7 cellular contexts compared by ENCODE assay signal in genomic region chrX:56365171-56365570, GRCh38.
DNase-seq lines count a peak whose midpoint lies in the region; ATAC-seq and TF ChIP-seq lines count a peak whose summit lies in the region.
"Not testable (repeated sequence)": the region's sequence is repeated elsewhere in the genome, so short reads cannot be mapped to it uniquely, and the experiment has no call there.

No MANE protein-coding gene starts in this region.

- H3K36me3 ChIP-seq in CD8-positive, alpha-beta memory T cell (ENCODE audit: insufficient read depth, low read length): not testable (repeated sequence)

- peaks cover 29% of the 10 kb centered on the region for H3K4me1 ChIP-seq in CD8-positive, alpha-beta memory T cell (ENCODE audit: insufficient read depth, low read length)

- DNase-seq in CD8-positive, alpha-beta memory T cell: peak in 2 of 5 donors; percentile 15 to 36
- DNase-seq in T-helper 2 cell treated with Interferon-gamma antibody and Interleukin-4, amounts not matched to agents 5 μg/mL and 100 μg/mL, for 36 hours (ENCODE audit: low spot score); activated CD8-positive, alpha-beta T cell treated with anti-CD3 and anti-CD28 coated beads for 36 hours; activated T-helper 1 cell treated with anti-CD3 and anti-CD28 coated beads, Interleukin-12 subunit alpha, Interleukin-12 subunit beta, Interleukin-2, Interleukin-4 antibody, amounts not matched to agents 30 ng/mL and 10 ng/mL and 1 ng/mL, durations not matched to agents 14 hours and 24 hours and 36 hours (ENCODE audit: low spot score); activated naive CD4-positive, alpha-beta T cell treated with anti-CD3 and anti-CD28 coated beads, Interleukin-2, amount 50 U/mL, for 72 hours (ENCODE audit: low spot score in 2 of 2); central memory CD8-positive, alpha-beta T cell (ENCODE audit: low spot score in 2 of 2); natural killer cell treated with Interleukin-12 subunit alpha and Interleukin-12 subunit beta and Interleukin-15 and Interleukin-18, amount 100 ng/mL, for 72 hours (ENCODE audit: low spot score): not testable (repeated sequence)

- H3K27me3 ChIP-seq in CD8-positive, alpha-beta memory T cell (ENCODE audit: insufficient read depth, low read length, poor library complexity, severe bottlenecking): not testable (repeated sequence)

- H3K9me3 Mint-ChIP-seq in CD8-positive, alpha-beta memory T cell; activated CD8-positive, alpha-beta T cell treated with anti-CD3 and anti-CD28 coated beads for 36 hours; activated naive CD4-positive, alpha-beta T cell treated with anti-CD3 and anti-CD28 coated beads, Interleukin-2, amount 50 U/mL, for 72 hours; central memory CD8-positive, alpha-beta T cell; natural killer cell treated with Interleukin-12 subunit alpha and Interleukin-12 subunit beta and Interleukin-15 and Interleukin-18, amount 100 ng/mL, for 72 hours: not testable (repeated sequence)
- H3K9me3 Mint-ChIP-seq in T-helper 2 cell treated with Interferon-gamma antibody and Interleukin-4, amounts not matched to agents 5 μg/mL and 100 μg/mL, for 36 hours: peaks cover 15% of the 10 kb centered on the region
- peaks cover 14% of the 10 kb centered on the region for H3K9me3 Mint-ChIP-seq in activated T-helper 1 cell treated with anti-CD3 and anti-CD28 coated beads, Interleukin-12 subunit alpha, Interleukin-12 subunit beta, Interleukin-2, Interleukin-4 antibody, amounts not matched to agents 30 ng/mL and 10 ng/mL and 1 ng/mL, durations not matched to agents 14 hours and 24 hours and 36 hours

- not testable (repeated sequence) for H3K27ac ChIP-seq in CD8-positive, alpha-beta memory T cell (ENCODE audit: low read depth, low read length)

- intact Hi-C loops in activated CD8-positive, alpha-beta T cell treated with anti-CD3 and anti-CD28 coated beads for 36 hours (cut with micrococcal nuclease): not testable (repeated sequence)
- intact Hi-C loops in activated T-helper 1 cell treated with anti-CD3 and anti-CD28 coated beads, Interleukin-12 subunit alpha, Interleukin-12 subunit beta, Interleukin-2, Interleukin-4 antibody, amounts not matched to agents 30 ng/mL and 10 ng/mL and 1 ng/mL, durations not matched to agents 14 hours and 24 hours and 36 hours (cut with micrococcal nuclease): loop anchor here (1.0 to 5.0 kb wide), 2 partner anchors 198 to 362 kb away; partner anchors contain the start of genes NBDY and UBQLN2

- H3K27me3 Mint-ChIP-seq in CD8-positive, alpha-beta memory T cell; T-helper 2 cell treated with Interferon-gamma antibody and Interleukin-4, amounts not matched to agents 5 μg/mL and 100 μg/mL, for 36 hours (ENCODE audit: low read depth); activated CD8-positive, alpha-beta T cell treated with anti-CD3 and anti-CD28 coated beads for 36 hours; activated T-helper 1 cell treated with anti-CD3 and anti-CD28 coated beads, Interleukin-12 subunit alpha, Interleukin-12 subunit beta, Interleukin-2, Interleukin-4 antibody, amounts not matched to agents 30 ng/mL and 10 ng/mL and 1 ng/mL, durations not matched to agents 14 hours and 24 hours and 36 hours (ENCODE audit: insufficient read depth); central memory CD8-positive, alpha-beta T cell; natural killer cell treated with Interleukin-12 subunit alpha and Interleukin-12 subunit beta and Interleukin-15 and Interleukin-18, amount 100 ng/mL, for 72 hours: not testable (repeated sequence)

- peak overlapping the region; percentile 0 to 86 (median 40) for H3K27ac Mint-ChIP-seq in CD8-positive, alpha-beta memory T cell
- H3K27ac Mint-ChIP-seq in T-helper 2 cell treated with Interferon-gamma antibody and Interleukin-4, amounts not matched to agents 5 μg/mL and 100 μg/mL, for 36 hours: peak overlapping the region; percentile 73
- H3K27ac Mint-ChIP-seq in activated CD8-positive, alpha-beta T cell treated with anti-CD3 and anti-CD28 coated beads for 36 hours: peak overlapping the region; percentile 84
- peak overlapping the region; percentile 69 for H3K27ac Mint-ChIP-seq in activated T-helper 1 cell treated with anti-CD3 and anti-CD28 coated beads, Interleukin-12 subunit alpha, Interleukin-12 subunit beta, Interleukin-2, Interleukin-4 antibody, amounts not matched to agents 30 ng/mL and 10 ng/mL and 1 ng/mL, durations not matched to agents 14 hours and 24 hours and 36 hours
- peak overlapping the region; percentile 67 to 89 for H3K27ac Mint-ChIP-seq in activated naive CD4-positive, alpha-beta T cell treated with anti-CD3 and anti-CD28 coated beads, Interleukin-2, amount 50 U/mL, for 72 hours
- H3K27ac Mint-ChIP-seq in central memory CD8-positive, alpha-beta T cell (ENCODE audit: low read depth): peak overlapping the region; percentile 21
- peak overlapping the region; percentile 13 to 27 for H3K27ac Mint-ChIP-seq in natural killer cell treated with Interleukin-12 subunit alpha and Interleukin-12 subunit beta and Interleukin-15 and Interleukin-18, amount 100 ng/mL, for 72 hours

- CTCF ChIA-PET in CD8-positive, alpha-beta memory T cell (lab: Charles Lee); activated CD8-positive, alpha-beta T cell treated with anti-CD3 and anti-CD28 coated beads for 36 hours (lab: Charles Lee): not testable (repeated sequence)

- H3K4me3 ChIP-seq in CD8-positive, alpha-beta memory T cell (ENCODE audit: low read length): not testable (repeated sequence)

- H3K4me1 Mint-ChIP-seq in CD8-positive, alpha-beta memory T cell: peaks cover 38 to 40% (median 40%) of the 10 kb centered on the region in 3 donors
- H3K4me1 Mint-ChIP-seq in T-helper 2 cell treated with Interferon-gamma antibody and Interleukin-4, amounts not matched to agents 5 μg/mL and 100 μg/mL, for 36 hours (ENCODE audit: low read depth): peaks cover 50% of the 10 kb centered on the region
- peaks cover 44% of the 10 kb centered on the region for H3K4me1 Mint-ChIP-seq in activated CD8-positive, alpha-beta T cell treated with anti-CD3 and anti-CD28 coated beads for 36 hours (ENCODE audit: low read depth)
- H3K4me1 Mint-ChIP-seq in activated T-helper 1 cell treated with anti-CD3 and anti-CD28 coated beads, Interleukin-12 subunit alpha, Interleukin-12 subunit beta, Interleukin-2, Interleukin-4 antibody, amounts not matched to agents 30 ng/mL and 10 ng/mL and 1 ng/mL, durations not matched to agents 14 hours and 24 hours and 36 hours (ENCODE audit: low read depth): peaks cover 59% of the 10 kb centered on the region
- H3K4me1 Mint-ChIP-seq in central memory CD8-positive, alpha-beta T cell: peaks cover 20% of the 10 kb centered on the region
- H3K4me1 Mint-ChIP-seq in natural killer cell treated with Interleukin-12 subunit alpha and Interleukin-12 subunit beta and Interleukin-15 and Interleukin-18, amount 100 ng/mL, for 72 hours (ENCODE audit: low read depth in 2 of 2): peaks cover 15 to 20% of the 10 kb centered on the region in 2 donors

- not testable (repeated sequence) for H3K36me3 Mint-ChIP-seq in CD8-positive, alpha-beta memory T cell; activated CD8-positive, alpha-beta T cell treated with anti-CD3 and anti-CD28 coated beads for 36 hours (ENCODE audit: low read depth); activated T-helper 1 cell treated with anti-CD3 and anti-CD28 coated beads, Interleukin-12 subunit alpha, Interleukin-12 subunit beta, Interleukin-2, Interleukin-4 antibody, amounts not matched to agents 30 ng/mL and 10 ng/mL and 1 ng/mL, durations not matched to agents 14 hours and 24 hours and 36 hours (ENCODE audit: low read depth); activated naive CD4-positive, alpha-beta T cell treated with anti-CD3 and anti-CD28 coated beads, Interleukin-2, amount 50 U/mL, for 72 hours; central memory CD8-positive, alpha-beta T cell (ENCODE audit: insufficient read depth)
- peaks cover 23% of the 10 kb centered on the region for H3K36me3 Mint-ChIP-seq in T-helper 2 cell treated with Interferon-gamma antibody and Interleukin-4, amounts not matched to agents 5 μg/mL and 100 μg/mL, for 36 hours (ENCODE audit: low read depth)
- peaks cover 11% of the 10 kb centered on the region for H3K36me3 Mint-ChIP-seq in natural killer cell treated with Interleukin-12 subunit alpha and Interleukin-12 subunit beta and Interleukin-15 and Interleukin-18, amount 100 ng/mL, for 72 hours

- not testable (repeated sequence) for H3K9me3 ChIP-seq in CD8-positive, alpha-beta memory T cell (ENCODE audit: low read length)

- not testable (repeated sequence) for ATAC-seq in activated CD8-positive, alpha-beta T cell treated with anti-CD3 and anti-CD28 coated beads for 36 hours; activated naive CD4-positive, alpha-beta T cell treated with anti-CD3 and anti-CD28 coated beads, Interleukin-2, amount 50 U/mL, for 72 hours; central memory CD8-positive, alpha-beta T cell (replicated peaks; ENCODE audit: extremely low read depth, poor library complexity, severe bottlenecking); natural killer cell treated with Interleukin-12 subunit alpha and Interleukin-12 subunit beta and Interleukin-15 and Interleukin-18, amount 100 ng/mL, for 72 hours

- H3K4me3 Mint-ChIP-seq in CD8-positive, alpha-beta memory T cell: peak overlapping the region; percentile 24 to 59 (median 51)
- H3K4me3 Mint-ChIP-seq in T-helper 2 cell treated with Interferon-gamma antibody and Interleukin-4, amounts not matched to agents 5 μg/mL and 100 μg/mL, for 36 hours: peak overlapping the region; percentile 72
- peak overlapping the region; percentile 43 for H3K4me3 Mint-ChIP-seq in activated CD8-positive, alpha-beta T cell treated with anti-CD3 and anti-CD28 coated beads for 36 hours
- H3K4me3 Mint-ChIP-seq in activated T-helper 1 cell treated with anti-CD3 and anti-CD28 coated beads, Interleukin-12 subunit alpha, Interleukin-12 subunit beta, Interleukin-2, Interleukin-4 antibody, amounts not matched to agents 30 ng/mL and 10 ng/mL and 1 ng/mL, durations not matched to agents 14 hours and 24 hours and 36 hours: peak overlapping the region; percentile 49
- H3K4me3 Mint-ChIP-seq in central memory CD8-positive, alpha-beta T cell: peak overlapping the region; percentile 14
- H3K4me3 Mint-ChIP-seq in natural killer cell treated with Interleukin-12 subunit alpha and Interleukin-12 subunit beta and Interleukin-15 and Interleukin-18, amount 100 ng/mL, for 72 hours: peak overlapping the region; percentile 35

- not testable (repeated sequence) for TF ChIP-seq CTCF in activated CD8-positive, alpha-beta T cell treated with anti-CD3 and anti-CD28 coated beads for 36 hours (IDR thresholded peaks at IDR 0.05)

- POLR2A ChIA-PET in CD8-positive, alpha-beta memory T cell (lab: Charles Lee); activated CD8-positive, alpha-beta T cell treated with anti-CD3 and anti-CD28 coated beads for 36 hours (lab: Charles Lee): not testable (repeated sequence)

Comparison
In these comparisons a context has a peak if more than half of its experiments do, and no peak if none do; other contexts are left out.
1. H3K27ac Mint-ChIP-seq: peak in every context shown above with its lines; median percentile 84 in activated CD8-positive, alpha-beta T cell treated with anti-CD3 and anti-CD28 coated beads for 36 hours; 78 in activated naive CD4-positive, alpha-beta T cell treated with anti-CD3 and anti-CD28 coated beads, Interleukin-2, amount 50 U/mL, for 72 hours; 73 in T-helper 2 cell treated with Interferon-gamma antibody and Interleukin-4, amounts not matched to agents 5 μg/mL and 100 μg/mL, for 36 hours; 69 in activated T-helper 1 cell treated with anti-CD3 and anti-CD28 coated beads, Interleukin-12 subunit alpha, Interleukin-12 subunit beta, Interleukin-2, Interleukin-4 antibody, amounts not matched to agents 30 ng/mL and 10 ng/mL and 1 ng/mL, durations not matched to agents 14 hours and 24 hours and 36 hours; 40 in CD8-positive, alpha-beta memory T cell; 21 in central memory CD8-positive, alpha-beta T cell; 20 in natural killer cell treated with Interleukin-12 subunit alpha and Interleukin-12 subunit beta and Interleukin-15 and Interleukin-18, amount 100 ng/mL, for 72 hours.
2. H3K4me3 Mint-ChIP-seq: peak in every context shown above with its lines; median percentile 72 in T-helper 2 cell treated with Interferon-gamma antibody and Interleukin-4, amounts not matched to agents 5 μg/mL and 100 μg/mL, for 36 hours; 51 in CD8-positive, alpha-beta memory T cell; 49 in activated T-helper 1 cell treated with anti-CD3 and anti-CD28 coated beads, Interleukin-12 subunit alpha, Interleukin-12 subunit beta, Interleukin-2, Interleukin-4 antibody, amounts not matched to agents 30 ng/mL and 10 ng/mL and 1 ng/mL, durations not matched to agents 14 hours and 24 hours and 36 hours; 43 in activated CD8-positive, alpha-beta T cell treated with anti-CD3 and anti-CD28 coated beads for 36 hours; 35 in natural killer cell treated with Interleukin-12 subunit alpha and Interleukin-12 subunit beta and Interleukin-15 and Interleukin-18, amount 100 ng/mL, for 72 hours; 14 in central memory CD8-positive, alpha-beta T cell.